ENCODE assay signal across 1 cellular context in genomic region chr17:64969046-64969501, GRCh38.
TF ChIP-seq lines count a peak whose summit lies in the region.

No MANE protein-coding gene starts in this region.

TF ChIP-seq in GM12878, 131 proteins besides CTCF, POLR2A, EP300 and RAD21 (continued from another document):
- TF ChIP-seq, protein P1, sequence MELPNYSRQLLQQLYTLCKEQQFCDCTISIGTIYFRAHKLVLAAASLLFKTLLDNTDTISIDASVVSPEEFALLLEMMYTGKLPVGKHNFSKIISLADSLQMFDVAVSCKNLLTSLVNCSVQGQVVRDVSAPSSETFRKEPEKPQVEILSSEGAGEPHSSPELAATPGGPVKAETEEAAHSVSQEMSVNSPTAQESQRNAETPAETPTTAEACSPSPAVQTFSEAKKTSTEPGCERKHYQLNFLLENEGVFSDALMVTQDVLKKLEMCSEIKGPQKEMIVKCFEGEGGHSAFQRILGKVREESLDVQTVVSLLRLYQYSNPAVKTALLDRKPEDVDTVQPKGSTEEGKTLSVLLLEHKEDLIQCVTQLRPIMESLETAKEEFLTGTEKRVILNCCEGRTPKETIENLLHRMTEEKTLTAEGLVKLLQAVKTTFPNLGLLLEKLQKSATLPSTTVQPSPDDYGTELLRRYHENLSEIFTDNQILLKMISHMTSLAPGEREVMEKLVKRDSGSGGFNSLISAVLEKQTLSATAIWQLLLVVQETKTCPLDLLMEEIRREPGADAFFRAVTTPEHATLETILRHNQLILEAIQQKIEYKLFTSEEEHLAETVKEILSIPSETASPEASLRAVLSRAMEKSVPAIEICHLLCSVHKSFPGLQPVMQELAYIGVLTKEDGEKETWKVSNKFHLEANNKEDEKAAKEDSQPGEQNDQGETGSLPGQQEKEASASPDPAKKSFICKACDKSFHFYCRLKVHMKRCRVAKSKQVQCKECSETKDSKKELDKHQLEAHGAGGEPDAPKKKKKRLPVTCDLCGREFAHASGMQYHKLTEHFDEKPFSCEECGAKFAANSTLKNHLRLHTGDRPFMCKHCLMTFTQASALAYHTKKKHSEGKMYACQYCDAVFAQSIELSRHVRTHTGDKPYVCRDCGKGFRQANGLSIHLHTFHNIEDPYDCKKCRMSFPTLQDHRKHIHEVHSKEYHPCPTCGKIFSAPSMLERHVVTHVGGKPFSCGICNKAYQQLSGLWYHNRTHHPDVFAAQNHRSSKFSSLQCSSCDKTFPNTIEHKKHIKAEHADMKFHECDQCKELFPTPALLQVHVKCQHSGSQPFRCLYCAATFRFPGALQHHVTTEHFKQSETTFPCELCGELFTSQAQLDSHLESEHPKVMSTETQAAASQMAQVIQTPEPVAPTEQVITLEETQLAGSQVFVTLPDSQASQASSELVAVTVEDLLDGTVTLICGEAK (IDR thresholded peaks at IDR 0.05; ENCODE audit: borderline replicate concordance) = no peak
- no peak for TF ChIP-seq PAX5 (IDR thresholded peaks at IDR 0.05; ENCODE audit: borderline replicate concordance, low read depth, low read length)
- TF ChIP-seq BCL11A (IDR thresholded peaks at IDR 0.05; ENCODE audit: low read depth, low read length) = no peak
- no peak for TF ChIP-seq CHD1 (IDR thresholded peaks at IDR 0.05; ENCODE audit: low read depth, low read length)
- TF ChIP-seq, protein P2, sequence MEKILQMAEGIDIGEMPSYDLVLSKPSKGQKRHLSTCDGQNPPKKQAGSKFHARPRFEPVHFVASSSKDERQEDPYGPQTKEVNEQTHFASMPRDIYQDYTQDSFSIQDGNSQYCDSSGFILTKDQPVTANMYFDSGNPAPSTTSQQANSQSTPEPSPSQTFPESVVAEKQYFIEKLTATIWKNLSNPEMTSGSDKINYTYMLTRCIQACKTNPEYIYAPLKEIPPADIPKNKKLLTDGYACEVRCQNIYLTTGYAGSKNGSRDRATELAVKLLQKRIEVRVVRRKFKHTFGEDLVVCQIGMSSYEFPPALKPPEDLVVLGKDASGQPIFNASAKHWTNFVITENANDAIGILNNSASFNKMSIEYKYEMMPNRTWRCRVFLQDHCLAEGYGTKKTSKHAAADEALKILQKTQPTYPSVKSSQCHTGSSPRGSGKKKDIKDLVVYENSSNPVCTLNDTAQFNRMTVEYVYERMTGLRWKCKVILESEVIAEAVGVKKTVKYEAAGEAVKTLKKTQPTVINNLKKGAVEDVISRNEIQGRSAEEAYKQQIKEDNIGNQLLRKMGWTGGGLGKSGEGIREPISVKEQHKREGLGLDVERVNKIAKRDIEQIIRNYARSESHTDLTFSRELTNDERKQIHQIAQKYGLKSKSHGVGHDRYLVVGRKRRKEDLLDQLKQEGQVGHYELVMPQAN (conservative IDR thresholded peaks at IDR 0.05) = no peak
